In the genomic region with DNA sequence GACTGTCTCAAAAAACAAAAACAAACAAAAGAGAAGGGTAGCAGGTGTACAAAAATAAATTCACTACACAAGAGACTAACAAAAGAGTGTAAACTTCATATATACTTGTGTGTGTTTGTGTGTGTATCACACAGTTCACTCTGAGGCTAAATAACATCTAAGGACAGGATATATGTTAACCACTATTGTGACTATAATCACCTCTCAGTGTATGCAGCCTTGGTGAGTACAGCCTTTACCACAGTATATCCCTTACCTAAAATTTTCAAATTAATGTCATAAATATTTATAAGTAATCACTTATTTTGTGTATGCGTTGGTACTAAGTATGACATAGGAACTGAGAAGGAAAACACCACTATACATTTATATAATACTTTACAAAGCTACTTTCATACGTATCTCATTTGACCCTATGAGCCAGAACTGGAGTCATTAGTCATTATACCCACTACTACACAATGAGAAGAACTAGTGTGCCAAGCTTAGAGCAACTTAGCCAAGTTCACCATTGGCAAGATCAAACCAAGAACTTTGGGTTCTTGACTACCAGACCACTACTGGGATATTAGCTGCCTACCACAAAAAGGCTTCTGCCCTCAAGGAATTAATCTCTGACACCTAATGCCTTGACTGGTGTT, we compare ENCODE assay signal across 13 cellular contexts.
DNase-seq lines count a peak whose midpoint lies in the region; ATAC-seq and TF ChIP-seq lines count a peak whose summit lies in the region.
"Had no signal": no experiment of that assay in that cellular context is flagged by ENCODE, and none has a peak within 500 bp of the region (broad histone marks: within the 10 kb centered on the region; RNA-seq: fewer than 3 reads in every experiment).

No MANE protein-coding gene starts in this region.

- no peak for DNase-seq in CD4-positive, alpha-beta T cell
- DNase-seq in PC-9 (no peak), breast epithelium (ENCODE audit: low spot score in 2 of 2) (no peak), kidney tubule cell (ENCODE audit: low spot score) (no peak)
- no peak for DNase-seq in stimulated activated naive B cell treated with anti-CD40 and anti-IgM and Interleukin-4, amounts not matched to agents 10 μg/mL and 1 μg/mL and 100 μg/mL, for 72 hours
- DNase-seq: activated naive CD4-positive, alpha-beta T cell treated with anti-CD3 and anti-CD28 coated beads, Interleukin-2, amount 10 ng/mL, durations not matched to agents 7 days and 5 days; effector memory CD4-positive, alpha-beta T cell; NCI-H2029; NCI-H524 treated with DMSO at 0.1 percent for 48 hours had no signal

- H3K9me2 ChIP-seq in PC-9 (ENCODE audit: insufficient read depth): no peaks in the 10 kb centered on the region

- no peak overlapping the region for H3K4me2 ChIP-seq in PC-9

- no peak overlapping the region for H3K4me3 Mint-ChIP-seq in CD4-positive, alpha-beta T cell
- H3K4me3 Mint-ChIP-seq in stimulated activated naive B cell treated with anti-CD40 and anti-IgM and Interleukin-4, amounts not matched to agents 10 μg/mL and 1 μg/mL and 100 μg/mL, for 72 hours: no peak overlapping the region
- H3K4me3 Mint-ChIP-seq: activated naive CD4-positive, alpha-beta T cell treated with anti-CD3 and anti-CD28 coated beads, Interleukin-2, amount 10 ng/mL, durations not matched to agents 7 days and 5 days; naive B cell had no signal

- peaks cover 18% of the 10 kb centered on the region for H3K36me3 Mint-ChIP-seq in CD4-positive, alpha-beta T cell (ENCODE audit: low read depth)
- H3K36me3 Mint-ChIP-seq in stimulated activated naive B cell treated with anti-CD40 and anti-IgM and Interleukin-4, amounts not matched to agents 10 μg/mL and 1 μg/mL and 100 μg/mL, for 72 hours: peaks cover 4 to 6% of the 10 kb centered on the region in 2 donors
- H3K36me3 Mint-ChIP-seq: naive B cell had no signal

- peaks cover 4% of the 10 kb centered on the region; the same call in 1 of the 2 replicates for H4K20me1 ChIP-seq in PC-9 (ENCODE audit: insufficient read depth)

- H3K4me1 Mint-ChIP-seq in CD4-positive, alpha-beta T cell (ENCODE audit: low read depth): peaks cover 52% of the 10 kb centered on the region
- peaks cover 10 to 19% of the 10 kb centered on the region in 2 donors for H3K4me1 Mint-ChIP-seq in stimulated activated naive B cell treated with anti-CD40 and anti-IgM and Interleukin-4, amounts not matched to agents 10 μg/mL and 1 μg/mL and 100 μg/mL, for 72 hours

- H3K9ac ChIP-seq in skeletal muscle tissue (ENCODE audit: low read depth in 1 of 3, low read length in 3 of 3): no peak overlapping the region

- ATAC-seq in CD4-positive, alpha-beta T cell (ENCODE audit: poor library complexity): peak; percentile 34
- ATAC-seq in GM19023 (IDR thresholded peaks at IDR 0.05; ENCODE audit: unreplicated experiment): no peak
- ATAC-seq in stimulated activated naive B cell treated with anti-CD40 and anti-IgM and Interleukin-4, amounts not matched to agents 10 μg/mL and 1 μg/mL and 100 μg/mL, for 72 hours (replicated peaks): no peak

- BruUV-seq in PC-9 (replicated peaks; lab: Mats Ljungman, UMichigan): no TSS peak

- H3F3A ChIP-seq in PC-9 (ENCODE audit: insufficient read depth, low read depth): peaks cover 35% of the 10 kb centered on the region

- H3K27ac Mint-ChIP-seq in CD4-positive, alpha-beta T cell: peak overlapping the region; percentile 12
- H3K27ac Mint-ChIP-seq in stimulated activated naive B cell treated with anti-CD40 and anti-IgM and Interleukin-4, amounts not matched to agents 10 μg/mL and 1 μg/mL and 100 μg/mL, for 72 hours: no peak overlapping the region
- H3K27ac Mint-ChIP-seq: activated naive CD4-positive, alpha-beta T cell treated with anti-CD3 and anti-CD28 coated beads, Interleukin-2, amount 10 ng/mL, durations not matched to agents 7 days and 5 days had no signal

- no peak for TF ChIP-seq CTCF in CD4-positive, alpha-beta T cell (IDR thresholded peaks at IDR 0.05)
- TF ChIP-seq CTCF in PC-9 (conservative IDR thresholded peaks at IDR 0.05): no peak
- no peak for TF ChIP-seq CTCF in breast epithelium (IDR thresholded peaks at IDR 0.05)

- no peaks in the 10 kb centered on the region for H3K9me3 Mint-ChIP-seq in CD4-positive, alpha-beta T cell
- no peaks in the 10 kb centered on the region for H3K9me3 Mint-ChIP-seq in stimulated activated naive B cell treated with anti-CD40 and anti-IgM and Interleukin-4, amounts not matched to agents 10 μg/mL and 1 μg/mL and 100 μg/mL, for 72 hours
- H3K9me3 Mint-ChIP-seq: activated naive CD4-positive, alpha-beta T cell treated with anti-CD3 and anti-CD28 coated beads, Interleukin-2, amount 10 ng/mL, durations not matched to agents 7 days and 5 days; naive B cell had no signal

- POLR2A ChIA-PET in CD4-positive, alpha-beta T cell (lab: Charles Lee): interaction anchor here (0.6 to 3.1 kb wide), 9 partner anchors 15 to 412 kb away, joined by 3 to 16 read pairs (median 3); a partner anchor contains a TSS
- POLR2A ChIA-PET in PC-9 (lab: Charles Lee; ENCODE audit: unreplicated experiment): interaction anchor here (0.6 kb wide), 1 partner anchor 213 kb away, joined by 3 read pairs; no protein-coding TSS in a partner anchor

- H3K27me3 Mint-ChIP-seq in CD4-positive, alpha-beta T cell: no peaks in the 10 kb centered on the region
- no peaks in the 10 kb centered on the region for H3K27me3 Mint-ChIP-seq in stimulated activated naive B cell treated with anti-CD40 and anti-IgM and Interleukin-4, amounts not matched to agents 10 μg/mL and 1 μg/mL and 100 μg/mL, for 72 hours
- H3K27me3 Mint-ChIP-seq: activated naive CD4-positive, alpha-beta T cell treated with anti-CD3 and anti-CD28 coated beads, Interleukin-2, amount 10 ng/mL, durations not matched to agents 7 days and 5 days; naive B cell had no signal

- H3K27me3 ChIP-seq in CD4-positive, alpha-beta T cell (ENCODE audit: control insufficient read depth, insufficient read depth, low read length): no peaks in the 10 kb centered on the region
- no peaks in the 10 kb centered on the region for H3K27me3 ChIP-seq in PC-9 (ENCODE audit: insufficient read depth, low read depth)
- H3K27me3 ChIP-seq in breast epithelium: no peaks in the 10 kb centered on the region
- H3K27me3 ChIP-seq in skeletal muscle tissue (ENCODE audit: control insufficient read depth in 3 of 3, insufficient read depth in 3 of 3, low read length in 3 of 3): no peaks in the 10 kb centered on the region

- peaks cover 14% of the 10 kb centered on the region for H3K79me2 ChIP-seq in PC-9 (ENCODE audit: low read depth)

- no peaks in the 10 kb centered on the region for H3K9me3 ChIP-seq in CD4-positive, alpha-beta T cell (ENCODE audit: control insufficient read depth, low read length)
- H3K9me3 ChIP-seq in PC-9 (ENCODE audit: insufficient read depth, low read depth): no peaks in the 10 kb centered on the region
- no peaks in the 10 kb centered on the region for H3K9me3 ChIP-seq in breast epithelium
- H3K9me3 ChIP-seq in skeletal muscle tissue (ENCODE audit: control insufficient read depth in 3 of 3, low read length in 3 of 3): no peaks in the 10 kb centered on the region

- H3K4me1 ChIP-seq in PC-9 (replicated peaks; ENCODE audit: insufficient read depth) (peaks cover 14% of the 10 kb centered on the region), breast epithelium (peaks cover 4 to 6% of the 10 kb centered on the region in 2 donors), skeletal muscle tissue (ENCODE audit: control insufficient read depth in 3 of 3, insufficient read depth in 3 of 3, low read length in 3 of 3) (peaks cover 39 to 51% (median 44%) of the 10 kb centered on the region in 3 donors)

- H2AFZ ChIP-seq in PC-9: no peak overlapping the region

- H3K36me3 ChIP-seq in PC-9 (ENCODE audit: low read depth) (no peaks in the 10 kb centered on the region), breast epithelium (no peaks in the 10 kb centered on the region), skeletal muscle tissue (ENCODE audit: control insufficient read depth in 3 of 3, insufficient read depth in 3 of 3, low read length in 3 of 3) (no peaks in the 10 kb centered on the region)

- H3K4me3 ChIP-seq in PC-9 (no peak overlapping the region), breast epithelium (no peak overlapping the region), skeletal muscle tissue (ENCODE audit: low read length in 3 of 3) (no peak overlapping the region)

- CTCF ChIA-PET in CD4-positive, alpha-beta T cell (lab: Charles Lee): interaction anchor here (0.7 to 3.7 kb wide), 6 partner anchors 40 to 159 kb away, joined by 3 to 39 read pairs (median 3); no protein-coding TSS in a partner anchor
- CTCF ChIA-PET in PC-9 (lab: Charles Lee): no interaction called here

- no peak for TF ChIP-seq POLR2A in breast epithelium (IDR thresholded peaks at IDR 0.05)

- intact Hi-C loops in CD4-positive, alpha-beta T cell (cut with DNase I, micrococcal nuclease): loop anchor here (1.0 to 2.0 kb wide), 2 partner anchors 24 to 50 kb away; no protein-coding TSS in a partner anchor
- intact Hi-C loops in PC-9 (cut with micrococcal nuclease; ENCODE audit: unreplicated experiment) (loop anchor here (2.0 kb wide), 1 partner anchor 150 kb away; a partner anchor contains a TSS), breast epithelium (cut with DNase I; ENCODE audit: low total_unique reads) (no loop called here)

- H3K27ac ChIP-seq in CD4-positive, alpha-beta T cell (ENCODE audit: low read depth, low read length): no peak overlapping the region
- 0 out of 2 replicates have a peak overlapping the region, but pooled peaks have one; percentile 10 for H3K27ac ChIP-seq in PC-9
- H3K27ac ChIP-seq in breast epithelium: peak overlapping the region; percentile 73 to 78
- H3K27ac ChIP-seq in skeletal muscle tissue (ENCODE audit: low read depth, low read length): peak overlapping the region; percentile 14
- H3K27ac ChIP-seq: C4-2B had no signal
